In the genomic region with DNA sequence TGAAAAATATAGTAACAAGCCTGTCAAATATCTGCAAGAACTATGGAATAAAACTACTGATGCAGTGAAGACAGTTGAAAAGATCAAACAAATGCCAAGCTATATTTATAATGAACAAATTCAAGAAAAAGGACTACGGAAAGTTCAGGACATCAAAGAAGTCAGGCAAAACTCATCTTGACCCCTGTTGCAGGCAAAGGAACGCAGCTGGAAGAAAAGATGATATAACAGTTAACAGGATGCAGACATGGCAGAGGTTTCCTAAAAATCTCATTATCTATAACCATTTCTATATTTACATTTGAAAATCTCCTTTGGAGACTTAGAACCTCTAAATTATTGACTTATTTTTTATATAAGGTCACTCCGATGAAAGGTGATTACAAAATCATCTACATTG, we compare ENCODE assay signal across 14 cellular contexts. TPM values are rescaled to one million over a fixed set of nuclear protein-coding genes. Genes with fewer than 3 reads are reported as not detected.
A peak's percentile ranks its signal among the peaks of the same experiment; 100 is the strongest.
DNase-seq lines count a peak whose midpoint lies in the region; ATAC-seq and TF ChIP-seq lines count a peak whose summit lies in the region.
"Had no signal": no experiment of that assay in that cellular context is flagged by ENCODE, and none has a peak within 500 bp of the region (broad histone marks: within the 10 kb centered on the region; RNA-seq: fewer than 3 reads in every experiment).

No MANE protein-coding gene starts in this region.

- no peak overlapping the region for H3K4me3 Mint-ChIP-seq in activated naive CD4-positive, alpha-beta T cell treated with anti-CD3 and anti-CD28 coated beads, Interleukin-2, amount 50 U/mL, for 24 hours
- no peak overlapping the region for H3K4me3 Mint-ChIP-seq in Caco-2 (ENCODE audit: unreplicated experiment)
- H3K4me3 Mint-ChIP-seq: CD4-positive, CD25-positive, alpha-beta regulatory T cell; H9 had no signal

- H3K27ac ChIP-seq in PC-3 (ENCODE audit: low read length) (no peak overlapping the region), mesenchymal stem cell (ENCODE audit: low read length, poor library complexity, severe bottlenecking) (no peak overlapping the region), Peyer's patch (no peak overlapping the region)
- H3K27ac ChIP-seq: BLaER1 treated with 17β-estradiol and CSF1 and Interleukin-3, amounts not matched to agents 10 nM and 100 nM had no signal

- H3K9me3 Mint-ChIP-seq in activated naive CD4-positive, alpha-beta T cell treated with anti-CD3 and anti-CD28 coated beads, Interleukin-2, amount 50 U/mL, for 24 hours: no peaks in the 10 kb centered on the region
- no peaks in the 10 kb centered on the region for H3K9me3 Mint-ChIP-seq in Caco-2 (ENCODE audit: unreplicated experiment)
- H3K9me3 Mint-ChIP-seq: H9 had no signal

- H3K4me3 ChIP-seq in Caco-2 (ENCODE audit: low read depth, low read length) (no peak overlapping the region), PC-3 (ENCODE audit: low read length) (no peak overlapping the region), mesenchymal stem cell (ENCODE audit: insufficient read depth in 1 of 2, low read depth in 1 of 2, low read length in 2 of 2) (no peak overlapping the region), Peyer's patch (no peak overlapping the region)
- H3K4me3 ChIP-seq: BLaER1 treated with 17β-estradiol and CSF1 and Interleukin-3, amounts not matched to agents 10 nM and 100 nM; GM12878 had no signal

- H4K91ac ChIP-seq in mesenchymal stem cell (ENCODE audit: low read length): no peak overlapping the region

- H3K9me3 ChIP-seq in Caco-2 (no peaks in the 10 kb centered on the region), PC-3 (ENCODE audit: low read length) (no peaks in the 10 kb centered on the region), mesenchymal stem cell (ENCODE audit: control insufficient read depth, low read length) (no peaks in the 10 kb centered on the region), Peyer's patch (no peaks in the 10 kb centered on the region)
- H3K9me3 ChIP-seq: BLaER1 treated with 17β-estradiol and CSF1 and Interleukin-3, amounts not matched to agents 10 nM and 100 nM had no signal

- 0 out of 2 replicates have a peak, but pooled peaks cover 3% of the 10 kb centered on the region for H4K20me1 ChIP-seq in PC-3 (ENCODE audit: low read length)

- no peaks in the 10 kb centered on the region for H3K9me2 ChIP-seq in PC-3 (replicated peaks; ENCODE audit: low read length)

- no peak overlapping the region for H2BK15ac ChIP-seq in mesenchymal stem cell (ENCODE audit: low read depth, poor library complexity, severe bottlenecking)

- no peak overlapping the region for H3K23ac ChIP-seq in mesenchymal stem cell (ENCODE audit: low read length in 2 of 2)

- H2BK120ac ChIP-seq in mesenchymal stem cell (ENCODE audit: low read depth, low read length): no peak overlapping the region

- TF ChIP-seq CTCF in Caco-2 (IDR thresholded peaks at IDR 0.05; ENCODE audit: insufficient read depth in 1 of 2, low read depth in 1 of 2, low read length in 1 of 2, severe bottlenecking in 1 of 2, unreplicated experiment in 1 of 2) (no peak), PC-3 (conservative IDR thresholded peaks at IDR 0.05; ENCODE audit: low read depth, low read length) (no peak), Peyer's patch (IDR thresholded peaks at IDR 0.05) (no peak)

- H3K14ac ChIP-seq in mesenchymal stem cell (ENCODE audit: low read length in 2 of 2): no peak overlapping the region

- ATAC-seq in PC-3 (no peak), left ventricle myocardium superior (no peak)
- ATAC-seq: GM12878 had no signal

- CTCF ChIA-PET in Caco-2 (lab: Charles Lee) (no interaction called here), PC-3 (lab: Charles Lee) (no interaction called here)

- H2AK5ac ChIP-seq in mesenchymal stem cell (ENCODE audit: low read length, severe bottlenecking): no peak overlapping the region

- H3K27me3 Mint-ChIP-seq in activated naive CD4-positive, alpha-beta T cell treated with anti-CD3 and anti-CD28 coated beads, Interleukin-2, amount 50 U/mL, for 24 hours: no peaks in the 10 kb centered on the region
- no peaks in the 10 kb centered on the region for H3K27me3 Mint-ChIP-seq in Caco-2 (ENCODE audit: insufficient read depth, unreplicated experiment)
- H3K27me3 Mint-ChIP-seq: CD4-positive, CD25-positive, alpha-beta regulatory T cell had no signal

- H4K8ac ChIP-seq in mesenchymal stem cell (ENCODE audit: low read length): no peak overlapping the region

- H3K79me2 ChIP-seq in PC-3 (ENCODE audit: low read length): no peaks in the 10 kb centered on the region

- POLR2A ChIA-PET in Caco-2 (lab: Charles Lee) (no interaction called here), PC-3 (lab: Charles Lee; ENCODE audit: unreplicated experiment) (no interaction called here)

- no peaks in the 10 kb centered on the region for H3K27me3 ChIP-seq in Caco-2 (replicated peaks; ENCODE audit: control insufficient read depth, insufficient read depth, low read length)
- no peaks in the 10 kb centered on the region for H3K27me3 ChIP-seq in PC-3 (ENCODE audit: low read length)
- H3K27me3 ChIP-seq in mesenchymal stem cell (ENCODE audit: control insufficient read depth in 1 of 2, insufficient read depth in 1 of 2, low read length in 2 of 2): no peaks in the 10 kb centered on the region
- H3K27me3 ChIP-seq in Peyer's patch: no peaks in the 10 kb centered on the region
- H3K27me3 ChIP-seq: BLaER1 treated with 17β-estradiol and CSF1 and Interleukin-3, amounts not matched to agents 10 nM and 100 nM had no signal

- H3K36me3 ChIP-seq in Caco-2 (ENCODE audit: control insufficient read depth, insufficient read depth, low read length) (peaks cover 4% of the 10 kb centered on the region), PC-3 (ENCODE audit: low read depth, low read length) (peaks cover 48% of the 10 kb centered on the region), mesenchymal stem cell (ENCODE audit: control insufficient read depth in 1 of 2, insufficient read depth in 2 of 2, low read depth in 1 of 2, low read length in 2 of 2) (peaks cover 24 to 92% of the 10 kb centered on the region in 2 experiments), Peyer's patch (peaks cover 0 to 67% (median 0%) of the 10 kb centered on the region in 3 donors)

- no peak overlapping the region for H2AFZ ChIP-seq in PC-3 (ENCODE audit: low read length)
- no peak overlapping the region for H2AFZ ChIP-seq in mesenchymal stem cell (ENCODE audit: low read depth, low read length)

- no peak for DNase-seq in activated naive CD4-positive, alpha-beta T cell treated with anti-CD3 and anti-CD28 coated beads, Interleukin-2, amount 50 U/mL, for 16 hours
- no peak for DNase-seq in Caco-2
- no peak for DNase-seq in PC-3
- DNase-seq in mesenchymal stem cell: no peak
- no peak for DNase-seq in Peyer's patch
- no peak for DNase-seq in left ventricle myocardium superior
- DNase-seq: ACHN; CD4-positive, CD25-positive, alpha-beta regulatory T cell; DMS79; GOT3; H9 had no signal

- TF ChIP-seq POLR2A in Peyer's patch (IDR thresholded peaks at IDR 0.05): no peak

- H3K27ac Mint-ChIP-seq in activated naive CD4-positive, alpha-beta T cell treated with anti-CD3 and anti-CD28 coated beads, Interleukin-2, amount 50 U/mL, for 24 hours: peak overlapping the region; percentile 52
- H3K27ac Mint-ChIP-seq in Caco-2 (ENCODE audit: unreplicated experiment): no peak overlapping the region
- H3K27ac Mint-ChIP-seq: CD4-positive, CD25-positive, alpha-beta regulatory T cell; H9 had no signal

- no peak overlapping the region for H3K4ac ChIP-seq in mesenchymal stem cell (ENCODE audit: low read depth in 1 of 2, low read length in 2 of 2)

- H3K4me1 ChIP-seq in Caco-2: no peaks in the 10 kb centered on the region
- no peaks in the 10 kb centered on the region for H3K4me1 ChIP-seq in PC-3 (ENCODE audit: insufficient read depth, low read length)
- H3K4me1 ChIP-seq in mesenchymal stem cell (ENCODE audit: control insufficient read depth, insufficient read depth, low read depth, low read length): peaks cover 2% of the 10 kb centered on the region
- H3K4me1 ChIP-seq in Peyer's patch: no peaks in the 10 kb centered on the region

- no peak overlapping the region for H3K18ac ChIP-seq in mesenchymal stem cell (ENCODE audit: low read depth in 1 of 2, low read length in 2 of 2)

- no peak overlapping the region for H2BK12ac ChIP-seq in mesenchymal stem cell (ENCODE audit: low read length in 2 of 2)

- BruUV-seq in Caco-2 (replicated peaks; lab: Mats Ljungman, UMichigan) (TSS peak; percentile 15), PC-3 (replicated peaks; lab: Mats Ljungman, UMichigan) (TSS peak; percentile 13)

- 90% methylated on average over 2 of the region's 3 CpGs for WGBS in mesenchymal stem cell

- intact Hi-C loops in Caco-2 (cut with micrococcal nuclease; ENCODE audit: unreplicated experiment) (no loop called here), PC-3 (cut with micrococcal nuclease) (no loop called here), left ventricle myocardium superior (cut with micrococcal nuclease) (no loop called here)

- peaks cover 19% of the 10 kb centered on the region for H3K36me3 Mint-ChIP-seq in activated naive CD4-positive, alpha-beta T cell treated with anti-CD3 and anti-CD28 coated beads, Interleukin-2, amount 50 U/mL, for 24 hours
- H3K36me3 Mint-ChIP-seq in Caco-2 (ENCODE audit: insufficient read depth, unreplicated experiment): peaks cover 51% of the 10 kb centered on the region

- no peaks in the 10 kb centered on the region for H3F3A ChIP-seq in PC-3 (ENCODE audit: low read length, unreplicated experiment)

- H3K4me2 ChIP-seq in PC-3 (ENCODE audit: low read length) (no peak overlapping the region), mesenchymal stem cell (ENCODE audit: low read length, poor library complexity, severe bottlenecking) (no peak overlapping the region)
- H3K4me2 ChIP-seq: BLaER1 treated with 17β-estradiol and CSF1 and Interleukin-3, amounts not matched to agents 10 nM and 100 nM had no signal

- peaks cover 9% of the 10 kb centered on the region for H3K79me1 ChIP-seq in mesenchymal stem cell (replicated peaks; ENCODE audit: low read length, poor library complexity, severe bottlenecking)

- no peak overlapping the region for H2BK5ac ChIP-seq in mesenchymal stem cell (ENCODE audit: low read depth, low read length, poor library complexity, severe bottlenecking)

- H3K9ac ChIP-seq in PC-3 (ENCODE audit: low read length): no peak overlapping the region
- H3K9ac ChIP-seq in mesenchymal stem cell (ENCODE audit: low read length): peak overlapping the region; percentile 50
- H3K9ac ChIP-seq: BLaER1 treated with 17β-estradiol and CSF1 and Interleukin-3, amounts not matched to agents 10 nM and 100 nM had no signal

- peaks cover 17% of the 10 kb centered on the region for H3K4me1 Mint-ChIP-seq in activated naive CD4-positive, alpha-beta T cell treated with anti-CD3 and anti-CD28 coated beads, Interleukin-2, amount 50 U/mL, for 24 hours
- no peaks in the 10 kb centered on the region for H3K4me1 Mint-ChIP-seq in Caco-2 (ENCODE audit: low read depth, unreplicated experiment)
- H3K4me1 Mint-ChIP-seq: H9 had no signal

RNA-seq across cellular contexts. Expression of gene MDM2, which starts 34.1 kb away (rescaled TPM):
- total RNA-seq in Caco-2 (2022) (113 and 118 TPM in 2 replicates), PC-3 (2014; rRNA removed) (43.0 and 86.4 TPM in 2 replicates), Peyer's patch (100 to 1,000 TPM in 2 of 4 donors, 10 to 100 TPM in 2; 64.7 to 126 (median 95.3) TPM), left ventricle myocardium superior (37.6 TPM)
- 95.3 TPM for polyA plus RNA-seq in mesenchymal stem cell (2013, experiment 1 of 2)
- polyA plus RNA-seq in mesenchymal stem cell (2013, experiment 2 of 2): 102 TPM
